Comparison of ENCODE assay signal across 23 cellular contexts in the genomic region with DNA sequence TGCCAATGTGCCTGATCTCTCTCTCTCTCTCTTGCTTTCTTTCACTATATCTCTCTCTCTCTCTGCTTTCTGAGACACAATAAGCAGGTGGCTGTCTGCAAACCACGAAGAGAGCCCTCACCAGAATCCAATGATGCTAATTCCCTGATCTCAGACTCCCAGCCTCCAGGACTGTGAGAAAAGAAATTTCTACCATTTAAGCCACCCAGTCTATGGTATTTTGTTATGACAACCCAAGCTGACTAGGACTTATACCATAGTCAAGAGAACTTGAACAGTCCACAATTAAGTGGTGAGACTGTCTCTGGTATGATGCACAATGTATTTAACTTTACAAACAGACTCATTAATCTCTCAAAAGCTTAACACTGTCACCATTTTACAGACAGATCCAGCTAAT.
"Had no signal": no experiment of that assay in that cellular context is flagged by ENCODE, and none has a peak within 500 bp of the region (broad histone marks: within the 10 kb centered on the region; RNA-seq: fewer than 3 reads in every experiment).

No MANE protein-coding gene starts in this region.

- DNase-seq: activated B cell treated with CpG ODN at 0.5 μM for 24 hours; activated CD4-positive, alpha-beta T cell treated with anti-CD3 and anti-CD28 coated beads for 36 hours; activated CD4-positive, alpha-beta T cell treated with anti-CD3 and anti-CD28 coated beads, Interleukin-2, amount 50 U/mL, for 48 hours; activated CD8-positive, alpha-beta memory T cell treated with anti-CD3 and anti-CD28 coated beads, Interleukin-2, amount 50 U/mL, for 48 hours; activated naive CD4-positive, alpha-beta T cell treated with Interleukin-2 at 50 U/mL for 16 hours; activated naive CD8-positive, alpha-beta T cell treated with anti-CD3 and anti-CD28 coated beads for 36 hours; activated T-cell treated with anti-CD3 and anti-CD28 coated beads, Interleukin-2, amount 50 U/mL, for 4 hours; amniotic stem cell; effector memory CD4-positive, alpha-beta T cell; foreskin melanocyte; hippocampal formation; left ventricle myocardium superior; right cardiac atrium; stimulated activated CD4-positive, alpha-beta T cell treated with anti-CD3 and anti-CD28 coated beads, Interleukin-12 subunit alpha, Interleukin-12 subunit beta, amount 100 ng/mL, for 4 hours; stimulated activated CD4-positive, alpha-beta T cell treated with anti-CD3 and anti-CD28 coated beads, Interleukin-4, amount 100 ng/mL, for 4 hours; T-cell; T-helper 9 cell; thyroid gland; upper lobe of right lung had no signal

- H3K27me3 Mint-ChIP-seq: activated B cell treated with CpG ODN at 0.5 μM for 24 hours had no signal

- H3K36me3 ChIP-seq: cardiac muscle cell, thyroid gland, upper lobe of right lung had no signal

- H3K27me3 ChIP-seq: cardiac muscle cell, thyroid gland, upper lobe of right lung had no signal

- H3K9me3 ChIP-seq: thyroid gland, upper lobe of right lung had no signal

- H3K4me3 ChIP-seq: cardiac muscle cell, thyroid gland, upper lobe of right lung had no signal

- H3K36me3 Mint-ChIP-seq: activated naive CD8-positive, alpha-beta T cell treated with anti-CD3 and anti-CD28 coated beads for 36 hours; T-cell had no signal

- ATAC-seq: activated CD4-positive, alpha-beta T cell treated with anti-CD3 and anti-CD28 coated beads for 36 hours; activated T-cell treated with anti-CD3 and anti-CD28 coated beads, Interleukin-2, amount 50 U/mL, for 4 hours; esophagus mucosa; left ventricle myocardium superior; right cardiac atrium; T-cell; upper lobe of right lung had no signal

- H3K79me2 ChIP-seq: parathyroid adenoma had no signal

- H3K9me3 Mint-ChIP-seq: activated B cell treated with CpG ODN at 0.5 μM for 24 hours; activated naive CD8-positive, alpha-beta T cell treated with anti-CD3 and anti-CD28 coated beads for 36 hours; activated T-cell treated with anti-CD3 and anti-CD28 coated beads, Interleukin-2, amount 50 U/mL, for 4 hours; stimulated activated naive CD8-positive, alpha-beta T cell treated with anti-CD3 and anti-CD28 coated beads, Interleukin-15, Interleukin-2, amounts not matched to agents 100 ng/mL and 50 ng/mL, for 24 hours; T-cell had no signal

- H2AFZ ChIP-seq: parathyroid adenoma had no signal

- H3K9ac ChIP-seq: parathyroid adenoma had no signal

- H3K4me1 Mint-ChIP-seq: activated B cell treated with CpG ODN at 0.5 μM for 24 hours; activated CD4-positive, alpha-beta T cell treated with anti-CD3 and anti-CD28 coated beads for 36 hours; activated naive CD8-positive, alpha-beta T cell treated with anti-CD3 and anti-CD28 coated beads for 36 hours; T-cell had no signal

- H3K4me3 Mint-ChIP-seq: activated B cell treated with CpG ODN at 0.5 μM for 24 hours; activated CD4-positive, alpha-beta T cell treated with anti-CD3 and anti-CD28 coated beads for 36 hours; activated naive CD8-positive, alpha-beta T cell treated with anti-CD3 and anti-CD28 coated beads for 36 hours; activated T-cell treated with anti-CD3 and anti-CD28 coated beads, Interleukin-2, amount 50 U/mL, for 4 hours; stimulated activated naive CD8-positive, alpha-beta T cell treated with anti-CD3 and anti-CD28 coated beads, Interleukin-15, Interleukin-2, amounts not matched to agents 100 ng/mL and 50 ng/mL, for 24 hours; T-cell had no signal

- H3K27ac Mint-ChIP-seq: activated B cell treated with CpG ODN at 0.5 μM for 24 hours; activated CD4-positive, alpha-beta T cell treated with anti-CD3 and anti-CD28 coated beads for 36 hours; activated naive CD8-positive, alpha-beta T cell treated with anti-CD3 and anti-CD28 coated beads for 36 hours; stimulated activated naive CD8-positive, alpha-beta T cell treated with anti-CD3 and anti-CD28 coated beads, Interleukin-15, Interleukin-2, amounts not matched to agents 100 ng/mL and 50 ng/mL, for 24 hours; T-cell had no signal

- H3K27ac ChIP-seq: cardiac muscle cell, parathyroid adenoma, thyroid gland, upper lobe of right lung had no signal
